ENCODE assay signal across 1 cellular context in the genomic region with DNA sequence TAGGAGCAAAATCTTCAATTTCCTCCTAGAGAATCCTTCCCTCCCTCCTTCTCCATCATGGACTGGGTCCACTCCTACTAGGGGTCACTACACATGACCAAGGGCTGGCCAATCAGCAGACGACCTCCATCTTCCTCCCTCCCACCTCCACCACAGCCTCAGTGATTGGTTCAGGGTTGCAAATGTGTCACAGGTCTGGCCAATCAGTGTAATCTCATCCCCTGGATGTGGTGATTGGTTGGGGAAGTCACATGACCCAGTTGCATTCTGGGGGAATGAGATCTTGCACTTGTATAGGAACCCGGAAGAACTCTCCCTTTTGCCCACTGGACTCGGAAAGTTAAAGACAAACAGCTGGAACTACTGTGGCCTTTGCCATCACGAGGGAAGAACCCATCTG.
TF ChIP-seq lines count a peak whose summit lies in the region.

No MANE protein-coding gene starts in this region.

TF ChIP-seq in IMR-90, 13 proteins besides CTCF, POLR2A, EP300 and RAD21 (continued from another document):
- TF ChIP-seq, protein P1, sequence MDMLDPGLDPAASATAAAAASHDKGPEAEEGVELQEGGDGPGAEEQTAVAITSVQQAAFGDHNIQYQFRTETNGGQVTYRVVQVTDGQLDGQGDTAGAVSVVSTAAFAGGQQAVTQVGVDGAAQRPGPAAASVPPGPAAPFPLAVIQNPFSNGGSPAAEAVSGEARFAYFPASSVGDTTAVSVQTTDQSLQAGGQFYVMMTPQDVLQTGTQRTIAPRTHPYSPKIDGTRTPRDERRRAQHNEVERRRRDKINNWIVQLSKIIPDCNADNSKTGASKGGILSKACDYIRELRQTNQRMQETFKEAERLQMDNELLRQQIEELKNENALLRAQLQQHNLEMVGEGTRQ (IDR thresholded peaks at IDR 0.05; ENCODE audit: low read depth, low read length): no peak
- TF ChIP-seq CHD1 (IDR thresholded peaks at IDR 0.05; ENCODE audit: low read depth, low read length) (no peak), NFE2L2 (IDR thresholded peaks at IDR 0.05; ENCODE audit: low read depth, low read length) (no peak)
